In genomic region chr7:45001138-45001694, GRCh38 we compare ENCODE assay signal across 8 cellular contexts. TPM values are rescaled to one million over a fixed set of nuclear protein-coding genes. Genes with fewer than 3 reads are reported as not detected.
A peak's percentile ranks its signal among the peaks of the same experiment; 100 is the strongest.
DNase-seq lines count a peak whose midpoint lies in the region; ATAC-seq and TF ChIP-seq lines count a peak whose summit lies in the region.

No MANE protein-coding gene starts in this region.

- peak overlapping the region; percentile 90 to 96 (median 93) for H3K27ac ChIP-seq in esophagus muscularis mucosa (replicated peaks in 1 of 4)

- H3K4me1 ChIP-seq in esophagus muscularis mucosa, result peaks cover 24 to 38% (median 29%) of the 10 kb centered on the region in 4 donors

- H3K27me3 ChIP-seq in esophagus muscularis mucosa, result no peaks in the 10 kb centered on the region

- intact Hi-C loops in esophagus muscularis mucosa (cut with DNase I), result loop anchor here (5.0 to 10.0 kb wide), 2 partner anchors 84 to 111 kb away; partner anchors contain the start of genes NACAD and TBRG4

- DNase-seq in DMS153 treated with DMSO at 0.1 percent for 48 hours (lab: John Stamatoyannopoulos, UW; ENCODE audit: unreplicated experiment) (peak; percentile 36), NCI-H1105 treated with DMSO at 0.1 percent for 48 hours (lab: John Stamatoyannopoulos, UW) (peak; percentile 55), esophagus muscularis mucosa (ENCODE audit: extremely low spot score) (no peak), renal cortical epithelial cell (ENCODE audit: low read depth) (peak; percentile 31), mucosa of gallbladder (ENCODE audit: low spot score) (no peak), middle frontal gyrus (ENCODE audit: extremely low spot score, low spot score) (no peak)
- peak; percentile 74 for DNase-seq in activated CD8-positive, alpha-beta memory T cell treated with anti-CD3 and anti-CD28 coated beads, Interleukin-2, amount 50 U/mL, for 48 hours

- no peak for TF ChIP-seq POLR2A in esophagus muscularis mucosa (IDR thresholded peaks at IDR 0.05; ENCODE audit: low read depth)

- TF ChIP-seq CTCF in esophagus muscularis mucosa (IDR thresholded peaks at IDR 0.05), result no peak

- H3K4me3 ChIP-seq in esophagus muscularis mucosa, result peak overlapping the region; percentile 65 to 93 (median 85)

- 48% methylated on average over 10 of the region's 10 CpGs for WGBS in esophagus muscularis mucosa

- peak; percentile 31 for ATAC-seq in GM21367 (IDR thresholded peaks at IDR 0.05; ENCODE audit: unreplicated experiment)

- no peaks in the 10 kb centered on the region for H3K36me3 ChIP-seq in esophagus muscularis mucosa

- H3K9me3 ChIP-seq in esophagus muscularis mucosa, result no peaks in the 10 kb centered on the region

- TF ChIP-seq EP300 in esophagus muscularis mucosa (IDR thresholded peaks at IDR 0.05), result no peak

RNA-seq across cellular contexts. Expression of gene CCM2, which starts 1.2 kb away (rescaled TPM):
- total RNA-seq in esophagus muscularis mucosa (10 to 100 TPM; 40.3 to 61.7 (median 49.4) TPM), renal cortical epithelial cell (52.2 and 69.3 TPM in 2 replicates), mucosa of gallbladder (36.4 TPM)

RNA-seq across cellular contexts. Expression of gene MYO1G, which starts 22.4 kb away (rescaled TPM):
- total RNA-seq in esophagus muscularis mucosa (1 to 10 TPM in 3 of 4 donors, under 1 TPM in 1; 0.78 to 6.8 (median 3.1) TPM), renal cortical epithelial cell (not detected in 2 replicates), mucosa of gallbladder (6.0 TPM)

Comparison
In these comparisons a context has a peak if more than half of its experiments do, and no peak if none do; other contexts are left out.
1. DNase-seq: peak in DMS153 treated with DMSO at 0.1 percent for 48 hours (single experiment), NCI-H1105 treated with DMSO at 0.1 percent for 48 hours (single experiment), activated CD8-positive, alpha-beta memory T cell treated with anti-CD3 and anti-CD28 coated beads, Interleukin-2, amount 50 U/mL, for 48 hours (single experiment) and renal cortical epithelial cell (single experiment); none in esophagus muscularis mucosa (single experiment), mucosa of gallbladder (single experiment) and middle frontal gyrus (single experiment).